Comparison of ENCODE assay signal across 18 cellular contexts in the genomic region with DNA sequence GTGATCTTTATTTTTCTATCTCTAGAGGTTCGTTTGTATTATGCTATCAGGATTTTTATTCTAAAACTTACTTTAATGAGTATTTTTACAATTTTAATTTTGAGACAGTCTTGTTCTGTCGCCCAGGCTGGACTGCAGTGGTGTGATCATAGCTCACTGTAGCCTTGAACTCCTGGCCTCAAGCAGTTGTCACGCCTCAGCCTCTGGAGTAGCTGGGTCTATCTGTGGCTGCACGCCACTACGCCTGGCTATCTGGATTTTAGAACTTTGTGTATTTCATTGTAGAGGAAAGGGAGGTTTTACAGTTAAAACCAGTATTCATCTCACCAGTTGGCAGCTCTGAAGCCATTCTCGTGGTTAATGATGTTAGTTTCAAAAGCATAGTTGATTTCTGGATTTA.
"Had no signal": no experiment of that assay in that cellular context is flagged by ENCODE, and none has a peak within 500 bp of the region (broad histone marks: within the 10 kb centered on the region; RNA-seq: fewer than 3 reads in every experiment).

No MANE protein-coding gene starts in this region.

- H3K27me3 ChIP-seq: gastroesophageal sphincter, neural progenitor cell, pancreas, tibial nerve had no signal

- H3K27ac ChIP-seq: coronary artery, epithelial cell of prostate, gastroesophageal sphincter, neural progenitor cell, pancreas, tibial nerve had no signal

- H3K27me3 Mint-ChIP-seq: activated naive CD8-positive, alpha-beta T cell treated with anti-CD3 and anti-CD28 coated beads, Interleukin-2, amount 50 U/mL, for 24 hours had no signal

- DNase-seq: activated CD4-positive, alpha-beta T cell treated with anti-CD3 and anti-CD28 coated beads, Interleukin-2, amount 50 U/mL, for 1 hour; activated CD4-positive, CD25-positive, alpha-beta regulatory T cell; activated gamma-delta T cell; activated naive CD8-positive, alpha-beta T cell treated with anti-CD3 and anti-CD28 coated beads, Interleukin-2, amount 50 U/mL, for 24 hours; caudate nucleus; effector CD4-positive, alpha-beta T cell; hippocampal formation; mesendoderm; pancreas; SHP77; small intestine had no signal

- H3K27ac Mint-ChIP-seq: neural progenitor cell; T-helper 1 cell treated with Interleukin-12 subunit alpha and Interleukin-12 subunit beta and Interleukin-4 antibody, amounts not matched to agents 30 μg/mL and 1 μg/mL, for 36 hours had no signal

- H3K9me3 Mint-ChIP-seq: activated naive CD8-positive, alpha-beta T cell treated with anti-CD3 and anti-CD28 coated beads, Interleukin-2, amount 50 U/mL, for 24 hours; neural progenitor cell had no signal

- H3K4me1 ChIP-seq: neural progenitor cell had no signal

- H3K4me2 ChIP-seq: neural progenitor cell had no signal

- H2AFZ ChIP-seq: neural progenitor cell had no signal

- H3K4me3 ChIP-seq: coronary artery, gastroesophageal sphincter, neural progenitor cell, pancreas, tibial nerve had no signal

- ATAC-seq: activated naive CD8-positive, alpha-beta T cell treated with anti-CD3 and anti-CD28 coated beads, Interleukin-2, amount 50 U/mL, for 24 hours; gastroesophageal sphincter; SK-N-SH treated with all-trans-retinoic acid at 6 μM for 48 hours had no signal

- H3K4me3 Mint-ChIP-seq: activated naive CD8-positive, alpha-beta T cell treated with anti-CD3 and anti-CD28 coated beads, Interleukin-2, amount 50 U/mL, for 24 hours; neural progenitor cell; T-helper 1 cell treated with Interleukin-12 subunit alpha and Interleukin-12 subunit beta and Interleukin-4 antibody, amounts not matched to agents 30 μg/mL and 1 μg/mL, for 36 hours had no signal

- H3K9me3 ChIP-seq: gastroesophageal sphincter, pancreas, tibial nerve had no signal
